ENCODE assay signal across 8 cellular contexts in the genomic region with DNA sequence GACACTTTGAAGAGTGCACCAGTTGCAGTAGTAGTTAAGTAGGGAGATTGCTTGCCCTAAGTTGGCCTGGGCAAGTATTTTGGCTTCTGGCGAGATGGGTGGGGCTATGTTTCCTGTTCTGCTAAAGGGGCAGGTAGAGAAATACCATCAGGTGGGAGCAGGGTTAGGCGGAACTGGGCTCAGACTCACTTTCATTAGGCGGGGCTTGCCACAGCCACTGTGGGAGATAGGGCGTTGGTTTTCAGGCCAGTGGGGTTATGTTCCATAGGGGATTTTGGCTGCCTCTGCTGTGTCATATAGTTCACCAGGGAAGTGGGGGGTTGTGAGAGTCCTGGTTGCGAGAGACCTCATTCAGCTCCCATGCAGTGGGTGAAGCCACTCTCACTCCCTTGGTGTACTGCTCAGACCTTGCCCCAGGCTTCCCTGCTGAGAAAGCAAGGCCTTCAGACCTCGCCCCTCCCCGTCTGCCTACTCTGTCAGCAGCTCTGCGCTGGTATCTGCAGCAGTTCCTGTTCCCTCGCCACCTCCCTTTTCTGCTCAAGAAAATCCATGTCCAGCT. TPM values are rescaled to one million over a fixed set of nuclear protein-coding genes. Genes with fewer than 3 reads are reported as not detected.
DNase-seq lines count a peak whose midpoint lies in the region; ATAC-seq, FAIRE-seq and TF ChIP-seq lines count a peak whose summit lies in the region.

No MANE protein-coding gene starts in this region.

- no peak for TF ChIP-seq POLR2A in gastroesophageal sphincter (IDR thresholded peaks at IDR 0.05)

- H3K9me3 Mint-ChIP-seq in H9, result peaks cover 0 to 8% of the 10 kb centered on the region in 2 experiments; a peak in 4 of 5 replicates

- H3K4ac ChIP-seq in H9 (ENCODE audit: low read depth, low read length), result no peak overlapping the region

- H3K79me2 ChIP-seq in H9 (ENCODE audit: insufficient read depth, low read length), result peaks cover 45% of the 10 kb centered on the region

- H3K79me1 ChIP-seq in H9 (ENCODE audit: insufficient read depth, low read depth, low read length, poor library complexity, severe bottlenecking), result peaks cover 6% of the 10 kb centered on the region

- no peak for FAIRE-seq in RCC 7860 (lab: Jason Lieb, UNC)

- DNase-seq in GM12864 (ENCODE audit: low read depth) (peak; percentile 81), H9 (peak; percentile 79), T-helper 1 cell (peak in 4 of 5 donors; percentile 14 to 78 (median 26)), amniotic epithelial cell (ENCODE audit: low read depth) (peak; percentile 40), omental fat pad (ENCODE audit: low spot score) (no peak), RCC 7860 (ENCODE audit: low spot score) (no peak), NCI-H1105 (lab: John Stamatoyannopoulos, UW) (no peak)

- ATAC-seq in omental fat pad (ENCODE audit: low FRiP score) (peak; percentile 23), gastroesophageal sphincter (no peak)

- WGBS in H9 (ENCODE audit: extremely low coverage, insufficient read length, low lambda C conversion rate), result no CpG with 5 or more reads among the region's 9 CpGs
- WGBS in gastroesophageal sphincter (ENCODE audit: low coverage in 1 of 2), 2 donors, result 84% methylated on average over 9 of the region's 9 CpGs; no CpG with 5 or more reads in 1 of the 2 donors

- peaks cover 40 to 43% of the 10 kb centered on the region in 2 experiments for H3K4me1 Mint-ChIP-seq in H9

- H3K9ac ChIP-seq in H9 (ENCODE audit: extremely low read depth, insufficient read length, low read length), result no peak overlapping the region

- no peak overlapping the region for H2AK5ac ChIP-seq in H9 (ENCODE audit: insufficient read length, low read length)

- no peaks in the 10 kb centered on the region for H3K9me3 ChIP-seq in H9 (ENCODE audit: control insufficient read depth, low read depth, low read length)
- H3K9me3 ChIP-seq in gastroesophageal sphincter, result peaks cover 0 to 10% (median 0%) of the 10 kb centered on the region in 3 donors

- no peaks in the 10 kb centered on the region for H3K27me3 Mint-ChIP-seq in H9 (ENCODE audit: low read depth)

- H3K27ac Mint-ChIP-seq in H9, result peak overlapping the region; percentile 18 to 72 (median 33); a peak in 4 of 7 replicates

- H3K36me3 Mint-ChIP-seq in H9 (ENCODE audit: insufficient read depth in 1 of 3, low read depth in 3 of 3), result peaks cover 41 to 79% (median 77%) of the 10 kb centered on the region in 3 experiments

- H3K4me1 ChIP-seq in H9 (ENCODE audit: insufficient read depth, low read length) (no peaks in the 10 kb centered on the region; the same call in 1 of the 2 replicates), gastroesophageal sphincter (peaks cover 0 to 27% (median 0%) of the 10 kb centered on the region in 3 donors)

- no peak overlapping the region for H3K23ac ChIP-seq in H9 (ENCODE audit: insufficient read length, low read depth, low read length)

- no peak overlapping the region for H2BK15ac ChIP-seq in H9 (ENCODE audit: low read depth, low read length)

- H4K20me1 ChIP-seq in H9 (ENCODE audit: control insufficient read depth, insufficient read depth, insufficient read length), result no peaks in the 10 kb centered on the region

- H3K4me2 ChIP-seq in H9 (ENCODE audit: insufficient read depth, insufficient read length, low read length), result no peak overlapping the region

- H4K5ac ChIP-seq in H9 (ENCODE audit: insufficient read length, low read depth, low read length), result no peak overlapping the region

- TF ChIP-seq CTCF in GM12864 (IDR thresholded peaks at IDR 0.05; ENCODE audit: low read depth, low read length, missing control alignments), result no peak
- no peak for TF ChIP-seq CTCF in H9 (conservative IDR thresholded peaks at IDR 0.05)
- TF ChIP-seq CTCF in omental fat pad (IDR thresholded peaks at IDR 0.05), result no peak
- TF ChIP-seq CTCF in gastroesophageal sphincter (IDR thresholded peaks at IDR 0.05), result no peak

- H3K4me3 Mint-ChIP-seq in H9, result no peak overlapping the region

- H2BK12ac ChIP-seq in H9 (ENCODE audit: insufficient read length, low read depth, low read length), result no peak overlapping the region

- no peak overlapping the region for H3K4me3 ChIP-seq in GM12864 (ENCODE audit: low read depth, low read length)
- no peak overlapping the region for H3K4me3 ChIP-seq in gastroesophageal sphincter

- no peak overlapping the region for H3K18ac ChIP-seq in H9 (ENCODE audit: insufficient read length, low read depth, low read length)

- H3K27me3 ChIP-seq in H9 (ENCODE audit: insufficient read depth, low read length), result no peaks in the 10 kb centered on the region
- H3K27me3 ChIP-seq in gastroesophageal sphincter, result no peaks in the 10 kb centered on the region

- no peak overlapping the region for H2BK5ac ChIP-seq in H9 (ENCODE audit: insufficient read length, low read length)

- no peak overlapping the region for H3T11ph ChIP-seq in H9 (ENCODE audit: low read length)

- H3K56ac ChIP-seq in H9 (ENCODE audit: insufficient read length, low read depth, low read length), result no peak overlapping the region

- no peak overlapping the region for H2BK120ac ChIP-seq in H9 (ENCODE audit: low read depth, low read length, poor library complexity, severe bottlenecking)

- H3K23me2 ChIP-seq in H9 (ENCODE audit: insufficient read length, low read depth, low read length, poor library complexity, severe bottlenecking), result no peaks in the 10 kb centered on the region

- no peak overlapping the region for H3K27ac ChIP-seq in H9 (ENCODE audit: insufficient read length, low read depth, low read length)
- no peak overlapping the region for H3K27ac ChIP-seq in gastroesophageal sphincter

- H2BK20ac ChIP-seq in H9 (ENCODE audit: low read depth, low read length, poor library complexity, severe bottlenecking), result no peak overlapping the region

- no peak overlapping the region for H4K8ac ChIP-seq in H9 (replicated peaks; ENCODE audit: insufficient read length, low read depth, low read length)

- H2AFZ ChIP-seq in H9 (ENCODE audit: low read length), result no peak overlapping the region

- H3K36me3 ChIP-seq in gastroesophageal sphincter, result peaks cover 0 to 14% of the 10 kb centered on the region in 2 donors

- no peak for TF ChIP-seq EP300 in gastroesophageal sphincter (IDR thresholded peaks at IDR 0.05)

- H3K14ac ChIP-seq in H9 (ENCODE audit: insufficient read depth, low read length), result no peak overlapping the region

- no peak overlapping the region for H4K91ac ChIP-seq in H9 (ENCODE audit: insufficient read length, low read depth, low read length)

RNA-seq across cellular contexts. Expression of a gene that starts 43.3 kb away (rescaled TPM):
- 82.6 and 82.8 TPM in 2 replicates for total RNA-seq in H9 (2021)
- total RNA-seq in omental fat pad, result 10 to 100 TPM; 19.3 to 39.9 (median 27.7) TPM
- total RNA-seq in gastroesophageal sphincter, result 10 to 100 TPM; 23.6 to 41.4 (median 38.6) TPM

Comparison
In these comparisons a context has a peak if more than half of its experiments do, and no peak if none do; other contexts are left out.
1. DNase-seq: peak in GM12864 (single experiment), H9 (single experiment), T-helper 1 cell (4 of 5) and amniotic epithelial cell (single experiment); none in omental fat pad (single experiment), RCC 7860 (single experiment) and NCI-H1105 (single experiment).